In the genomic region with DNA sequence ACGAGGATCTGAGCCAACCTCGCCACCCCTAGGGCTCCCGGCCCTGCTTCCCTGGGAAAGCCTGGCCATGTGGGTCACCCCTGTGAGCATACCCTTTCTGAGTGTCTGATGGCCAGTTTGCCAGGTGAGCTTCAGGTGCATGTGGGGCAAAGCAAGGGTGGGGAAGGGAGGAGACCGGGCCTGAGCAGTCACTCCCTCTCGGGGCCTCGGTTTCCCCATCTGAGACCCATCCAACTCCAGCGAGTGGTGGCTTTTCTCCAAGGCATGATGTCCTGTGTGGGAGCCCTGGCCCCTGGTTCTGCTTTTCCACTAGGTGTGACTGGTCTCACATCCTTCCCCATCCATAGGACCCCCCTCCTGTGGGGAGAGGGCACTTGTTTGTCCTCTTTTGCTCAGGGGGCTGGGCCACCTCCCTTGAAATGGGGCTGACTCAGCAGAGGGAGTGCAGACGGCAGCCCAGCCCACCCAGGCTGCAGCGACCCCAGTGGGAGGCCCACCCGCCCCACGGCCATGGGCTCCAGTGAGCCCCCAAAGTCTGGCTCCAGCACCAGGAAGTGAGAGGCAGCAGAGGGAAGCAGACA, we compare ENCODE assay signal across 28 cellular contexts. TPM values are rescaled to one million over a fixed set of nuclear protein-coding genes. Genes with fewer than 3 reads are reported as not detected.
DNase-seq lines count a peak whose midpoint lies in the region; ATAC-seq and TF ChIP-seq lines count a peak whose summit lies in the region.
"Had no signal": no experiment of that assay in that cellular context is flagged by ENCODE, and none has a peak within 500 bp of the region (broad histone marks: within the 10 kb centered on the region; RNA-seq: fewer than 3 reads in every experiment).

No MANE protein-coding gene starts in this region.

- H3K36me3 ChIP-seq in Peyer's patch (no peaks in the 10 kb centered on the region), sigmoid colon (no peaks in the 10 kb centered on the region)
- H3K36me3 ChIP-seq: gastroesophageal sphincter, HAP-1 had no signal

- DNase-seq in activated T-cell treated with anti-CD3 and anti-CD28 coated beads, Interleukin-2, amount 50 U/mL, for 24 hours = peak; percentile 25
- no peak for DNase-seq in activated T-cell treated with anti-CD3 and anti-CD28 coated beads, Interleukin-2, amount 50 U/mL, for 48 hours
- DNase-seq in Peyer's patch (peak in 2 of 3 donors; percentile 40), left lobe of liver (ENCODE audit: low spot score) (peak; percentile 37), sigmoid colon (peak; percentile 63), NCI-H446 (lab: John Stamatoyannopoulos, UW) (no peak)
- DNase-seq: activated CD4-positive, alpha-beta T cell treated with anti-CD3 and anti-CD28 coated beads for 36 hours; activated naive CD4-positive, alpha-beta T cell treated with anti-CD3 and anti-CD28 coated beads, Interleukin-2, amount 50 U/mL, for 16 hours; DMS79; effector memory CD4-positive, alpha-beta T cell; NCI-H1105; NCI-H2081; NCI-H524; retina; stimulated activated CD4-positive, alpha-beta T cell treated with anti-CD3 and anti-CD28 coated beads, Interleukin-15, amount 100 ng/mL, for 24 hours; substantia nigra had no signal

- H3K4me1 Mint-ChIP-seq in activated T-cell treated with anti-CD3 and anti-CD28 coated beads, Interleukin-2, amount 50 U/mL, for 24 hours (ENCODE audit: low read depth) = peaks cover 14% of the 10 kb centered on the region

- ATAC-seq in left lobe of liver (no peak), HG03135 (IDR thresholded peaks at IDR 0.05; ENCODE audit: unreplicated experiment) (no peak), GM21717 (IDR thresholded peaks at IDR 0.05; ENCODE audit: unreplicated experiment) (no peak)
- ATAC-seq: activated CD4-positive, alpha-beta T cell treated with anti-CD3 and anti-CD28 coated beads for 36 hours; esophagus mucosa; gastroesophageal sphincter; mucosa of descending colon; Right ventricle myocardium inferior; T-cell had no signal

- 72 to 82% methylated on average over 11 of the region's 11 CpGs for WGBS in sigmoid colon, 2 donors

- H3K4me1 ChIP-seq in Peyer's patch (peaks cover 0 to 35% (median 18%) of the 10 kb centered on the region in 4 donors), sigmoid colon (peaks cover 4 to 43% (median 41%) of the 10 kb centered on the region in 4 donors)
- H3K4me1 ChIP-seq: HAP-1 had no signal

- no peak for TF ChIP-seq EP300 in sigmoid colon (IDR thresholded peaks at IDR 0.05)

- H3K9me3 Mint-ChIP-seq in activated T-cell treated with anti-CD3 and anti-CD28 coated beads, Interleukin-2, amount 50 U/mL, for 24 hours = no peaks in the 10 kb centered on the region
- H3K9me3 Mint-ChIP-seq: T-cell had no signal

- peaks cover 36% of the 10 kb centered on the region for H3K27me3 Mint-ChIP-seq in activated T-cell treated with anti-CD3 and anti-CD28 coated beads, Interleukin-2, amount 50 U/mL, for 24 hours

- peaks cover 0 to 4% of the 10 kb centered on the region in 2 donors for H3K27me3 ChIP-seq in Peyer's patch
- peaks cover 0 to 5% (median 0%) of the 10 kb centered on the region in 3 donors for H3K27me3 ChIP-seq in sigmoid colon

- H3K9me3 ChIP-seq in Peyer's patch = no peaks in the 10 kb centered on the region
- no peaks in the 10 kb centered on the region for H3K9me3 ChIP-seq in sigmoid colon
- H3K9me3 ChIP-seq: HAP-1, mucosa of descending colon had no signal

- H3K4me3 Mint-ChIP-seq in activated T-cell treated with anti-CD3 and anti-CD28 coated beads, Interleukin-2, amount 50 U/mL, for 24 hours = no peak overlapping the region

- no peak overlapping the region for H3K4me3 ChIP-seq in Peyer's patch
- no peak overlapping the region for H3K4me3 ChIP-seq in sigmoid colon
- H3K4me3 ChIP-seq: mucosa of descending colon had no signal

- intact Hi-C loops in sigmoid colon (cut with DNase I) = loop anchor here (2.0 to 5.0 kb wide), 5 partner anchors 133 to 632 kb away; partner anchors contain the start of genes ARF1, CDC42BPA and ZNF678

- no peak overlapping the region for H3K27ac ChIP-seq in Peyer's patch
- H3K27ac ChIP-seq in sigmoid colon = peak overlapping the region in 1 of 4 donors; percentile 97

- H3K27ac Mint-ChIP-seq in activated T-cell treated with anti-CD3 and anti-CD28 coated beads, Interleukin-2, amount 50 U/mL, for 24 hours = no peak overlapping the region
- H3K27ac Mint-ChIP-seq: activated CD4-positive, alpha-beta T cell treated with anti-CD3 and anti-CD28 coated beads for 36 hours; B cell; T-cell had no signal

- no peak for TF ChIP-seq CTCF in Peyer's patch (IDR thresholded peaks at IDR 0.05)
- TF ChIP-seq CTCF in sigmoid colon (IDR thresholded peaks at IDR 0.05) = no peak

- TF ChIP-seq POLR2A in Peyer's patch (IDR thresholded peaks at IDR 0.05) (no peak), sigmoid colon (IDR thresholded peaks at IDR 0.05) (no peak)

- H3K36me3 Mint-ChIP-seq in activated T-cell treated with anti-CD3 and anti-CD28 coated beads, Interleukin-2, amount 50 U/mL, for 24 hours (ENCODE audit: low read depth) = no peaks in the 10 kb centered on the region
- H3K36me3 Mint-ChIP-seq: T-cell had no signal

RNA-seq across cellular contexts. Expression of gene WNT9A, which starts 1.7 kb away (rescaled TPM):
- total RNA-seq in Peyer's patch (1 to 10 TPM in 3 of 4 donors, under 1 TPM in 1; 0.83 to 3.5 (median 2.6) TPM), left lobe of liver (0.05 TPM), sigmoid colon (10 to 100 TPM in 1 of 4 donors, 1 to 10 TPM in 3; 6.4 to 25.5 (median 8.7) TPM)
- 1 to 10 TPM in 1 of 3 donors, under 1 TPM in 2; 0.23 to 2.8 (median 0.60) TPM for polyA plus RNA-seq in sigmoid colon
- total RNA-seq: B cell had no signal

RNA-seq across cellular contexts. Expression of gene WNT3A, which starts 57.4 kb away (rescaled TPM):
- total RNA-seq in Peyer's patch (not detected), left lobe of liver (not detected), sigmoid colon (not detected)
- under 1 TPM in 1 of 3 donors, not detected in 2; 0.01 TPM for polyA plus RNA-seq in sigmoid colon
- total RNA-seq: activated CD4-positive, alpha-beta T cell treated with anti-CD3 and anti-CD28 coated beads for 36 hours; aorta; B cell; chondrocyte; gastroesophageal sphincter; LHCN-M2; mucosa of descending colon; Right ventricle myocardium inferior had no signal
- polyA plus RNA-seq: aorta had no signal

Comparison
In these comparisons a context has a peak if more than half of its experiments do, and no peak if none do; other contexts are left out.
1. DNase-seq: peak in activated T-cell treated with anti-CD3 and anti-CD28 coated beads, Interleukin-2, amount 50 U/mL, for 24 hours (single experiment), Peyer's patch (2 of 3), left lobe of liver (single experiment) and sigmoid colon (single experiment); none in activated T-cell treated with anti-CD3 and anti-CD28 coated beads, Interleukin-2, amount 50 U/mL, for 48 hours (0 of 2) and NCI-H446 (0 of 2).